Comparison of ENCODE assay signal across 14 cellular contexts in genomic region chr9:70073756-70074155, GRCh38. TPM values are rescaled to one million over a fixed set of nuclear protein-coding genes. Genes with fewer than 3 reads are reported as not detected.
A peak's percentile ranks its signal among the peaks of the same experiment; 100 is the strongest.
DNase-seq lines count a peak whose midpoint lies in the region; ATAC-seq and TF ChIP-seq lines count a peak whose summit lies in the region.
"Had no signal": no experiment of that assay in that cellular context is flagged by ENCODE, and none has a peak within 500 bp of the region (broad histone marks: within the 10 kb centered on the region; RNA-seq: fewer than 3 reads in every experiment).

No MANE protein-coding gene starts in this region.

- no peaks in the 10 kb centered on the region for H4K20me1 ChIP-seq in IMR-90 (ENCODE audit: insufficient read depth, low read length)

- H3K27me3 ChIP-seq in IMR-90 (ENCODE audit: control insufficient read depth, insufficient read depth, low read length) (no peaks in the 10 kb centered on the region; the same call in 1 of the 2 replicates), colonic mucosa (no peaks in the 10 kb centered on the region), muscle layer of colon (ENCODE audit: control insufficient read depth in 1 of 2, insufficient read depth in 2 of 2, low read length in 2 of 2) (no peaks in the 10 kb centered on the region), testis (no peaks in the 10 kb centered on the region), brain microvascular endothelial cell (replicated peaks) (no peaks in the 10 kb centered on the region)

- no peak overlapping the region for H3K18ac ChIP-seq in IMR-90 (ENCODE audit: low read depth, low read length)

- H3K9ac ChIP-seq in IMR-90 (ENCODE audit: low read depth, low read length) (no peak overlapping the region), colonic mucosa (ENCODE audit: low read depth in 2 of 2, low read length in 2 of 2) (no peak overlapping the region), muscle layer of colon (ENCODE audit: low read length) (no peak overlapping the region)
- H3K9ac ChIP-seq: GM23248 had no signal

- H3K27ac ChIP-seq in IMR-90 (ENCODE audit: insufficient read depth, low read length) = no peak overlapping the region
- peak overlapping the region; percentile 2 for H3K27ac ChIP-seq in colonic mucosa
- peak overlapping the region; percentile 91 for H3K27ac ChIP-seq in muscle layer of colon (ENCODE audit: low read depth, low read length)
- peak overlapping the region; percentile 21 to 90 for H3K27ac ChIP-seq in testis
- H3K27ac ChIP-seq in brain microvascular endothelial cell = no peak overlapping the region
- H3K27ac ChIP-seq: GM23248 had no signal

- H3K14ac ChIP-seq in IMR-90 (replicated peaks; ENCODE audit: low read depth, low read length) = 0 out of 2 replicates have a peak overlapping the region, but pooled peaks have one; percentile 12

- dilution Hi-C loops in IMR-90 (cut with HindIII; ENCODE audit: low sequenced_read_pairs, unreplicated experiment) = no loop called here

- H3K23ac ChIP-seq in IMR-90 (ENCODE audit: low read depth, low read length) = no peak overlapping the region

- no peaks in the 10 kb centered on the region; the same call in 1 of the 2 replicates for H3K9me1 ChIP-seq in IMR-90 (ENCODE audit: insufficient read depth, low read length)

- H2AK9ac ChIP-seq in IMR-90 (replicated peaks; ENCODE audit: low read depth, low read length, poor library complexity) = no peak overlapping the region

- ATAC-seq in IMR-90 (ENCODE audit: low read depth) (no peak), HG03045 (IDR thresholded peaks at IDR 0.05; ENCODE audit: unreplicated experiment) (no peak)
- ATAC-seq: GM12878, PC-3 had no signal

- H3K36me3 ChIP-seq in IMR-90 (ENCODE audit: control insufficient read depth, insufficient read depth, low read length) (no peaks in the 10 kb centered on the region), colonic mucosa (no peaks in the 10 kb centered on the region), muscle layer of colon (ENCODE audit: insufficient read depth, low read length) (no peaks in the 10 kb centered on the region), testis (ENCODE audit: low read depth, missing control alignments) (no peaks in the 10 kb centered on the region), brain microvascular endothelial cell (replicated peaks) (no peaks in the 10 kb centered on the region)

- H3K4me2 ChIP-seq in IMR-90 (ENCODE audit: low read depth, low read length) = no peak overlapping the region

- no peak overlapping the region for H3K4ac ChIP-seq in IMR-90 (ENCODE audit: low read depth, low read length)

- no peak overlapping the region for H3K4me3 ChIP-seq in IMR-90 (ENCODE audit: insufficient read depth, low read depth, low read length)
- no peak overlapping the region for H3K4me3 ChIP-seq in colonic mucosa
- no peak overlapping the region for H3K4me3 ChIP-seq in muscle layer of colon (ENCODE audit: low read depth in 1 of 2, low read length in 2 of 2)
- H3K4me3 ChIP-seq in testis = no peak overlapping the region
- no peak overlapping the region for H3K4me3 ChIP-seq in brain microvascular endothelial cell (ENCODE audit: low read depth, low read length)
- H3K4me3 ChIP-seq: GM12878, GM23248 had no signal

- H3K4me1 ChIP-seq in IMR-90 (ENCODE audit: control insufficient read depth, insufficient read depth, low read length) (no peaks in the 10 kb centered on the region; the same call in none of the 2 replicates), colonic mucosa (no peaks in the 10 kb centered on the region), muscle layer of colon (ENCODE audit: insufficient read depth, low read length) (peaks cover 96% of the 10 kb centered on the region), testis (peaks cover 57% of the 10 kb centered on the region)

- H4K91ac ChIP-seq in IMR-90 (ENCODE audit: insufficient read depth, low read depth, low read length) = no peak overlapping the region

- no peak overlapping the region for H3K56ac ChIP-seq in IMR-90 (ENCODE audit: extremely low read depth, insufficient read depth, low read length)

- H3K9me3 ChIP-seq in IMR-90 (ENCODE audit: control insufficient read depth, insufficient read depth, low read length) = no peaks in the 10 kb centered on the region; the same call in 1 of the 2 replicates
- no peaks in the 10 kb centered on the region for H3K9me3 ChIP-seq in colonic mucosa
- H3K9me3 ChIP-seq in muscle layer of colon (ENCODE audit: low read length) = no peaks in the 10 kb centered on the region
- no peaks in the 10 kb centered on the region for H3K9me3 ChIP-seq in testis

- no peak overlapping the region for H2AK5ac ChIP-seq in IMR-90 (ENCODE audit: low read depth, low read length)

- TF ChIP-seq POLR2A in IMR-90 (IDR thresholded peaks at IDR 0.05; ENCODE audit: low read depth, low read length) (no peak), testis (IDR thresholded peaks at IDR 0.05) (no peak)

- H2BK15ac ChIP-seq in IMR-90 (ENCODE audit: low read depth, low read length) = no peak overlapping the region

- no peak for TF ChIP-seq RAD21 in IMR-90 (IDR thresholded peaks at IDR 0.05; ENCODE audit: low read length)

- DNase-seq in IMR-90 (no peak), colonic mucosa (no peak), testis (no peak), brain microvascular endothelial cell (no peak)
- no peak for DNase-seq in effector CD8-positive, alpha-beta T cell (lab: John Stamatoyannopoulos, UW)
- DNase-seq: AML-193, DMS53, GM23248, NCI-H1436 treated with DMSO at 0.1 percent for 48 hours, NCI-H2107, PC-3 had no signal

- no peak overlapping the region for H4K8ac ChIP-seq in IMR-90 (ENCODE audit: low read depth in 2 of 2, low read length in 2 of 2)

- POLR2A ChIA-PET in IMR-90 (lab: Charles Lee; ENCODE audit: unreplicated experiment) = no interaction called here

- no peak overlapping the region for H2BK5ac ChIP-seq in IMR-90 (ENCODE audit: low read depth, low read length, poor library complexity, severe bottlenecking)

- no TSS peak for BruUV-seq in IMR-90 (replicated peaks; lab: Mats Ljungman, UMichigan)

- H3K79me1 ChIP-seq in IMR-90 (ENCODE audit: low read depth in 1 of 2, low read length in 2 of 2) = no peaks in the 10 kb centered on the region

- TF ChIP-seq CTCF in IMR-90 (conservative IDR thresholded peaks at IDR 0.05; ENCODE audit: low read depth, low read length) = no peak
- no peak for TF ChIP-seq CTCF in colonic mucosa (IDR thresholded peaks at IDR 0.05)
- TF ChIP-seq CTCF in testis (IDR thresholded peaks at IDR 0.05) = no peak
- no peak for TF ChIP-seq CTCF in brain microvascular endothelial cell (IDR thresholded peaks at IDR 0.05; ENCODE audit: low read depth, low read length, missing control alignments)

- no peak overlapping the region for H4K5ac ChIP-seq in IMR-90 (ENCODE audit: low read depth, low read length)

- CTCF ChIA-PET in IMR-90 (lab: Yijun Ruan, JAX) = interaction anchor here (1.4 kb wide), 1 partner anchor 38 kb away, joined by 5 read pairs; no protein-coding TSS in a partner anchor

- no peak overlapping the region for H2AFZ ChIP-seq in IMR-90 (replicated peaks; ENCODE audit: low read length, poor library complexity)
- H2AFZ ChIP-seq: GM23248 had no signal

- in situ Hi-C loops in IMR-90 (cut with MboI; ENCODE audit: low sequenced_read_pairs) = no loop called here
- in situ Hi-C loops in brain microvascular endothelial cell (cut with HindIII; ENCODE audit: low pct_ligation_motif_present, low sequenced_read_pairs) = no loop called here

- no peak overlapping the region for H2BK120ac ChIP-seq in IMR-90 (ENCODE audit: low read depth, low read length)

- H2BK20ac ChIP-seq in IMR-90 (ENCODE audit: low read depth, low read length) = no peak overlapping the region

- intact Hi-C loops in IMR-90 (cut with micrococcal nuclease) = no loop called here
- intact Hi-C loops in colonic mucosa (cut with DNase I) = no loop called here
- intact Hi-C loops in testis (cut with DNase I; ENCODE audit: low total_unique reads) = no loop called here

TF ChIP-seq in IMR-90, 13 proteins besides CTCF, POLR2A, EP300 and RAD21 (continues in another document):
- no peak for TF ChIP-seq MAFK (IDR thresholded peaks at IDR 0.05; ENCODE audit: low read depth, low read length)
- no peak for TF ChIP-seq NFE2L2 (IDR thresholded peaks at IDR 0.05; ENCODE audit: low read depth, low read length)
- no peak for TF ChIP-seq BHLHE40 (IDR thresholded peaks at IDR 0.05; ENCODE audit: low read depth, low read length)
- no peak for TF ChIP-seq CHD1 (IDR thresholded peaks at IDR 0.05; ENCODE audit: low read depth, low read length)
- TF ChIP-seq RFX5 (IDR thresholded peaks at IDR 0.05; ENCODE audit: low read depth, low read length) = no peak
- no peak for TF ChIP-seq CEBPB (IDR thresholded peaks at IDR 0.05; ENCODE audit: low read depth, low read length)
- TF ChIP-seq MAZ (IDR thresholded peaks at IDR 0.05; ENCODE audit: borderline replicate concordance, low read depth, low read length) = no peak
- no peak for TF ChIP-seq SMC3 (IDR thresholded peaks at IDR 0.05; ENCODE audit: low read depth, low read length)
- TF ChIP-seq RCOR1 (IDR thresholded peaks at IDR 0.05; ENCODE audit: insufficient replicate concordance, low read length) = no peak
- TF ChIP-seq ELK1 (IDR thresholded peaks at IDR 0.05; ENCODE audit: borderline replicate concordance, low read depth, low read length) = no peak
- no peak for TF ChIP-seq MXI1 (IDR thresholded peaks at IDR 0.05; ENCODE audit: borderline replicate concordance, low read depth, low read length)
- TF ChIP-seq FOS (IDR thresholded peaks at IDR 0.05; ENCODE audit: low read depth, low read length) = no peak

RNA-seq across cellular contexts. Expression of gene MAMDC2, which starts 30.1 kb away (rescaled TPM):
- 5.0 and 5.6 TPM in 2 replicates for total RNA-seq in IMR-90 (2012; rRNA removed)
- 5.0 and 5.2 TPM in 2 replicates for polyA plus RNA-seq in IMR-90 (2012; rRNA removed)
- 1.2 and 2.8 TPM in 2 replicates for polyA plus RNA-seq in IMR-90 (2012; cell fraction: cytosol; rRNA removed)
- 1.3 and 3.5 TPM in 2 replicates for polyA plus RNA-seq in IMR-90 (2012; cell fraction: nucleus; rRNA removed; ENCODE audit: low replicate concordance)
- total RNA-seq in colonic mucosa = 1 to 10 TPM; 2.3 to 7.0 TPM
- total RNA-seq in testis = 10 to 100 TPM; 13.7 to 28.3 TPM
- 15.1 TPM for polyA plus RNA-seq in testis (ENCODE audit: insufficient read depth, low read depth, low replicate concordance)
- total RNA-seq: GM12878, GM23248, PC-3 had no signal

Comparison
In these comparisons a context has a peak if more than half of its experiments do, and no peak if none do; other contexts are left out.
1. H3K27ac ChIP-seq: peak in colonic mucosa (single experiment), muscle layer of colon (single experiment) and testis (2 of 2); none in IMR-90 (single experiment) and brain microvascular endothelial cell (single experiment).